Comparison of ENCODE assay signal across 8 cellular contexts in the genomic region with DNA sequence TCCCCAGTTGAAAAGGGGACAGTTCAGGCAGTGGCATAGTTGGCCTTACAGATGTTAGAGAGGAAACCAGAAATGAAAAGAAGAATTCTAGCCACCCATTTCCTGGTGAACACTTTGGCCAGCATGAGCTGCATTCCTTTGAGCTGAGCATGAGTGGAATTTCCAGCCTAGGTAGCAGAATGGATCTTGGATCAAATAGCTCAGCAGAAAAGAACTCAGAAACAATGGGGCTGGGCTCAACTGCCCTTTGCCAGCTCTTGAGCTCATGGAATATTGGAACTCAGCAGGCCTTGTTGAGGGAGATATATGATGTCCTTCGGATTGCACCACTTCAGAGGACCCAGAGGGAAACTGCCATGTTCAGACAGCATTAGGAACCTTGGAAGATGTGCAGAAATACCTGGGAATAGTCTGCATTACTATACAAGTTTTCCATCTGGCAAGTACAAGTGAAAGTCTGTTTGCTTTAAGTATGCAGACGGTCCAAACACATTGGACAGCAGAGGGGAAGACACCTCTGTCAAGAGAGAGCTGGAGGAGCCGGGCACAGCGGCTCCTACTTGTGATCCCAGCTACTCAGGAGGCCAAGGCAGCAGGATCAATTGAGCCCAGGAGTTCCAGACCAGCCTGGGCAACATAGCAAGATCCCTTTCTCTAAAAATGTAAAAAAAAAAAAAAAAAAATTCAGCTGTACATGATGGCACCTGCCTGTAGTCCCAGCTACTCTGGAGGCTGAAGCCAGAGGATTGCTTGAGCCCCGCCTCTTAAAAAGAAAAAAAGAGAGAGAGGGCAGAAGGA. TPM values are rescaled to one million over a fixed set of nuclear protein-coding genes. Genes with fewer than 3 reads are reported as not detected.
DNase-seq lines count a peak whose midpoint lies in the region; ATAC-seq and TF ChIP-seq lines count a peak whose summit lies in the region.

No MANE protein-coding gene starts in this region.

- no peak for TF ChIP-seq CTCF in AG04450 (IDR thresholded peaks at IDR 0.05; ENCODE audit: low read depth, low read length)

- DNase-seq in AG04450 (ENCODE audit: low read depth, low spot score) (no peak), HT1080 (ENCODE audit: low read depth) (peak; percentile 95), mucosa of gallbladder (ENCODE audit: low spot score) (peak; percentile 67), KBM-7 (no peak)

- intact Hi-C loops in dendritic cell treated with granulocyte-macrophage colony-stimulating factor and Interleukin-4, amounts not matched to agents 40 ng/mL and 50 ng/mL, for 4 days (cut with micrococcal nuclease), result loop anchor here (5.0 kb wide), 2 partner anchors 917 to 1153 kb away; partner anchors contain the start of genes ANAPC13, CEP63 and DNAJC13

- H3K4me3 Mint-ChIP-seq in dendritic cell treated with granulocyte-macrophage colony-stimulating factor and Interleukin-4, amounts not matched to agents 40 ng/mL and 50 ng/mL, for 4 days, result no peak overlapping the region

- no peaks in the 10 kb centered on the region for H3K27me3 ChIP-seq in AG04450 (ENCODE audit: control insufficient read depth, insufficient read depth, low read length)

- H3K36me3 Mint-ChIP-seq in dendritic cell treated with granulocyte-macrophage colony-stimulating factor and Interleukin-4, amounts not matched to agents 40 ng/mL and 50 ng/mL, for 4 days (ENCODE audit: low read depth), result peaks cover 10% of the 10 kb centered on the region

- H3K9me3 ChIP-seq in AG04450 (ENCODE audit: control insufficient read depth, insufficient read depth, low read length), result no peaks in the 10 kb centered on the region

- H3K27ac ChIP-seq in AG04450 (ENCODE audit: low read depth, low read length), result peak overlapping the region; percentile 76

- ATAC-seq in GM21390 (IDR thresholded peaks at IDR 0.05; ENCODE audit: unreplicated experiment), result no peak
- ATAC-seq in GM21360 (IDR thresholded peaks at IDR 0.05; ENCODE audit: unreplicated experiment), result no peak
- no peak for ATAC-seq in GM21515 (IDR thresholded peaks at IDR 0.05; ENCODE audit: unreplicated experiment)

- in situ Hi-C loops in KBM-7 (cut with MboI; ENCODE audit: low pct_unique_long_range_greater_than_20kb, low sequenced_read_pairs), result no loop called here

- no peaks in the 10 kb centered on the region for H3K27me3 Mint-ChIP-seq in dendritic cell treated with granulocyte-macrophage colony-stimulating factor and Interleukin-4, amounts not matched to agents 40 ng/mL and 50 ng/mL, for 4 days

- peaks cover 58% of the 10 kb centered on the region for H3K4me1 Mint-ChIP-seq in dendritic cell treated with granulocyte-macrophage colony-stimulating factor and Interleukin-4, amounts not matched to agents 40 ng/mL and 50 ng/mL, for 4 days (ENCODE audit: low read depth)

- no peaks in the 10 kb centered on the region for H3K9me3 Mint-ChIP-seq in dendritic cell treated with granulocyte-macrophage colony-stimulating factor and Interleukin-4, amounts not matched to agents 40 ng/mL and 50 ng/mL, for 4 days

- POLR2A ChIA-PET in AG04450 (lab: Yijun Ruan, JAX), result interaction anchor here (0.6 to 1.8 kb wide), 5 partner anchors 8 to 338 kb away, joined by 3 to 7 read pairs (median 3); no protein-coding TSS in a partner anchor

- CTCF ChIA-PET in AG04450 (lab: Charles Lee), result interaction anchor here (0.8 to 2.4 kb wide), 5 partner anchors 8 to 844 kb away, joined by 3 to 6 read pairs (median 3); no protein-coding TSS in a partner anchor

- H3K27ac Mint-ChIP-seq in dendritic cell treated with granulocyte-macrophage colony-stimulating factor and Interleukin-4, amounts not matched to agents 40 ng/mL and 50 ng/mL, for 4 days, result peak overlapping the region; percentile 98

- no peak overlapping the region for H3K4me3 ChIP-seq in AG04450 (ENCODE audit: low read depth, low read length)

RNA-seq across cellular contexts. Expression of gene CDV3, which starts 3.1 kb away (rescaled TPM):
- polyA plus RNA-seq in AG04450 (2011; rRNA removed), result 131 and 164 TPM in 2 replicates
- polyA minus RNA-seq in AG04450 (2011; rRNA and poly(A)+ RNA removed), result 81.9 and 122 TPM in 2 replicates
- total RNA-seq in HT1080 (2014; rRNA removed; shearing (Covaris generic)), result 224 and 227 TPM in 2 replicates
- 187 and 235 TPM in 2 replicates for polyA plus RNA-seq in HT1080 (2015; cell fraction: cytosol; rRNA removed)
- 142 and 154 TPM in 2 replicates for polyA plus RNA-seq in HT1080 (2015; cell fraction: nucleus; rRNA removed)
- total RNA-seq in mucosa of gallbladder, result 108 TPM

Comparison
In these comparisons a context has a peak if more than half of its experiments do, and no peak if none do; other contexts are left out.
1. DNase-seq: peak in HT1080 (single experiment) and mucosa of gallbladder (single experiment); none in AG04450 (single experiment) and KBM-7 (single experiment).